ENCODE assay signal across 34 cellular contexts in the genomic region with DNA sequence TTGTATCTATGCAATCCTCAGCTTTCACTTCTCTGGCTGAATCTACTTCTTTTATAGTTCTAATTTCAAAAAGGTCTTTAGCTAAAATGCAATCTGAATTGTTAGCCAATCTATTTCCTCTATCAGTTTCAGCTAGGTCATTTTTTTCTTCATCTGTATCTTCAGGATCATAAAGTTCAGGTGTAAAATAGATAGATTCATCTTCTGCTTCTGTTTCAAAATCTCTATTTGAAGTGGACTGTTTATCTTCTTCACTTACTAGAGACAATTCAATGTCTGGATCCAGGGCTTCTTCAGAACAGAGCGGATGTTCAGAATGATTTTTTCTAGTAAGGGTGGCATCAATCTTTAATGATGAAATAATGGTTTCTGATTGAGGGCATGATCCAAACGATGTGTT.
"Had no signal": no experiment of that assay in that cellular context is flagged by ENCODE, and none has a peak within 500 bp of the region (broad histone marks: within the 10 kb centered on the region; RNA-seq: fewer than 3 reads in every experiment).

No MANE protein-coding gene starts in this region.

- H3K9me3 ChIP-seq: MG63 had no signal

- H3K27me3 ChIP-seq: MG63 had no signal

- H3K27ac ChIP-seq: KMS-11 had no signal

- H3K9ac ChIP-seq: KMS-11 had no signal

- H3K4me2 ChIP-seq: KMS-11 had no signal

- DNase-seq: Karpas-422, Kasumi-1, MG63, MM.1S, MV-4-11, NCI-H1048, NCI-H1092, NCI-H1092 treated with DMSO at 0.1 percent for 48 hours, NCI-H1105, NCI-H1105 treated with DMSO at 0.1 percent for 48 hours, NCI-H1417, NCI-H1417 treated with DMSO at 0.1 percent for 48 hours, NCI-H1436, NCI-H1436 treated with DMSO at 0.1 percent for 48 hours, NCI-H146, NCI-H1694, NCI-H1694 treated with DMSO at 0.1 percent for 48 hours, NCI-H187, NCI-H187 treated with DMSO at 0.1 percent for 48 hours, NCI-H1930, NCI-H2029, NCI-H2029 treated with DMSO at 0.1 percent for 48 hours, NCI-H2081, NCI-H2081 treated with DMSO at 0.1 percent for 48 hours, NCI-H2107, NCI-H2171, NCI-H2171 treated with DMSO at 0.1 percent for 48 hours, NCI-H2227 treated with DMSO at 0.1 percent for 48 hours, NCI-H226, NCI-H345, NCI-H446, NCI-H446 treated with DMSO at 0.1 percent for 48 hours, NCI-H510A had no signal

- H3K4me3 ChIP-seq: MG63 had no signal
